Comparison of ENCODE assay signal across 22 cellular contexts in genomic region chr17:52134641-52135040, GRCh38. TPM values are rescaled to one million over a fixed set of nuclear protein-coding genes. Genes with fewer than 3 reads are reported as not detected.
"Had no signal": no experiment of that assay in that cellular context is flagged by ENCODE, and none has a peak within 500 bp of the region (broad histone marks: within the 10 kb centered on the region; RNA-seq: fewer than 3 reads in every experiment).

No MANE protein-coding gene starts in this region.

- H3K36me3 Mint-ChIP-seq: activated CD4-positive, alpha-beta memory T cell treated with anti-CD3 and anti-CD28 coated beads for 36 hours; activated naive CD8-positive, alpha-beta T cell treated with anti-CD3 and anti-CD28 coated beads for 36 hours; immature natural killer cell; stimulated activated naive B cell treated with anti-CD40 and anti-IgM and Interleukin-4, amounts not matched to agents 10 μg/mL and 1 μg/mL and 100 μg/mL, for 72 hours had no signal

- H3K27ac ChIP-seq: colonic mucosa, gastroesophageal sphincter, heart left ventricle, lower lobe of right lung, sigmoid colon, spleen, thyroid gland had no signal

- H3K27me3 ChIP-seq: colonic mucosa, sigmoid colon, spleen, thyroid gland had no signal

- H3K4me3 Mint-ChIP-seq: activated CD4-positive, alpha-beta memory T cell treated with anti-CD3 and anti-CD28 coated beads for 36 hours; activated CD4-positive, alpha-beta T cell treated with anti-CD3 and anti-CD28 coated beads for 36 hours; activated naive CD8-positive, alpha-beta T cell treated with anti-CD3 and anti-CD28 coated beads for 36 hours; activated T-helper 1 cell treated with anti-CD3 and anti-CD28 coated beads, Interleukin-12 subunit alpha, Interleukin-12 subunit beta, Interleukin-2, Interleukin-4 antibody, amounts not matched to agents 30 ng/mL and 10 ng/mL and 1 ng/mL, durations not matched to agents 14 hours and 24 hours and 36 hours; immature natural killer cell; nephron progenitor cell; stimulated activated naive B cell treated with anti-CD40 and anti-IgM and Interleukin-4, amounts not matched to agents 10 μg/mL and 1 μg/mL and 100 μg/mL, for 72 hours; T-helper 2 cell treated with Interferon-gamma antibody and Interleukin-4, amounts not matched to agents 5 μg/mL and 100 μg/mL, for 36 hours; WTC11 had no signal

- H3K36me3 ChIP-seq: colonic mucosa, gastroesophageal sphincter, heart left ventricle, lower lobe of right lung, sigmoid colon, spleen, thyroid gland had no signal

- H3K9me3 Mint-ChIP-seq: activated CD4-positive, alpha-beta memory T cell treated with anti-CD3 and anti-CD28 coated beads for 36 hours; activated T-helper 1 cell treated with anti-CD3 and anti-CD28 coated beads, Interleukin-12 subunit alpha, Interleukin-12 subunit beta, Interleukin-2, Interleukin-4 antibody, amounts not matched to agents 30 ng/mL and 10 ng/mL and 1 ng/mL, durations not matched to agents 14 hours and 24 hours and 36 hours; nephron progenitor cell; T-helper 2 cell treated with Interferon-gamma antibody and Interleukin-4, amounts not matched to agents 5 μg/mL and 100 μg/mL, for 36 hours had no signal

- H3K9me3 ChIP-seq: colonic mucosa, gastroesophageal sphincter, lower lobe of right lung, spleen, thyroid gland had no signal

- H3K27ac Mint-ChIP-seq: activated CD4-positive, alpha-beta memory T cell treated with anti-CD3 and anti-CD28 coated beads for 36 hours; activated CD4-positive, alpha-beta T cell treated with anti-CD3 and anti-CD28 coated beads for 36 hours; activated naive CD8-positive, alpha-beta T cell treated with anti-CD3 and anti-CD28 coated beads for 36 hours; activated T-helper 1 cell treated with anti-CD3 and anti-CD28 coated beads, Interleukin-12 subunit alpha, Interleukin-12 subunit beta, Interleukin-2, Interleukin-4 antibody, amounts not matched to agents 30 ng/mL and 10 ng/mL and 1 ng/mL, durations not matched to agents 14 hours and 24 hours and 36 hours; immature natural killer cell; nephron progenitor cell; stimulated activated naive B cell treated with anti-CD40 and anti-IgM and Interleukin-4, amounts not matched to agents 10 μg/mL and 1 μg/mL and 100 μg/mL, for 72 hours; T-helper 2 cell treated with Interferon-gamma antibody and Interleukin-4, amounts not matched to agents 5 μg/mL and 100 μg/mL, for 36 hours; WTC11 had no signal

- H3K27me3 Mint-ChIP-seq: activated CD4-positive, alpha-beta memory T cell treated with anti-CD3 and anti-CD28 coated beads for 36 hours; stimulated activated naive B cell treated with anti-CD40 and anti-IgM and Interleukin-4, amounts not matched to agents 10 μg/mL and 1 μg/mL and 100 μg/mL, for 72 hours had no signal

- H3K4me1 Mint-ChIP-seq: activated CD4-positive, alpha-beta T cell treated with anti-CD3 and anti-CD28 coated beads for 36 hours; activated naive CD8-positive, alpha-beta T cell treated with anti-CD3 and anti-CD28 coated beads for 36 hours; immature natural killer cell; stimulated activated naive B cell treated with anti-CD40 and anti-IgM and Interleukin-4, amounts not matched to agents 10 μg/mL and 1 μg/mL and 100 μg/mL, for 72 hours had no signal

- H3K4me1 ChIP-seq: colonic mucosa, gastroesophageal sphincter, heart left ventricle, lower lobe of right lung, sigmoid colon, spleen, thyroid gland had no signal

- H3K4me3 ChIP-seq: colonic mucosa, gastroesophageal sphincter, heart left ventricle, lower lobe of right lung, sigmoid colon, spleen, thyroid gland had no signal

- DNase-seq: activated CD4-positive, alpha-beta memory T cell treated with anti-CD3 and anti-CD28 coated beads for 36 hours; activated CD4-positive, alpha-beta T cell treated with anti-CD3 and anti-CD28 coated beads for 36 hours; activated naive CD4-positive, alpha-beta T cell; activated naive CD8-positive, alpha-beta T cell treated with anti-CD3 and anti-CD28 coated beads for 36 hours; activated T-cell treated with anti-CD3 and anti-CD28 coated beads for 4 hours; amniotic stem cell; colonic mucosa; heart left ventricle; immature natural killer cell; lower lobe of right lung; nephron progenitor cell; nucleus accumbens; sigmoid colon; spleen; stimulated activated CD4-positive, alpha-beta T cell treated with anti-CD3 and anti-CD28 coated beads, Interleukin-4, amount 100 ng/mL, for 4 hours; stimulated activated naive B cell treated with anti-CD40 and anti-IgM and Interleukin-4, amounts not matched to agents 10 μg/mL and 1 μg/mL and 100 μg/mL, for 72 hours; thyroid gland had no signal

RNA-seq across cellular contexts. Expression of gene CA10, which starts 23.9 kb away (rescaled TPM):
- total RNA-seq: activated CD4-positive, alpha-beta memory T cell treated with anti-CD3 and anti-CD28 coated beads for 36 hours; activated CD4-positive, alpha-beta T cell treated with anti-CD3 and anti-CD28 coated beads for 36 hours; activated naive CD8-positive, alpha-beta T cell treated with anti-CD3 and anti-CD28 coated beads for 36 hours; activated T-helper 1 cell treated with anti-CD3 and anti-CD28 coated beads, Interleukin-12 subunit alpha, Interleukin-12 subunit beta, Interleukin-2, Interleukin-4 antibody, amounts not matched to agents 30 ng/mL and 10 ng/mL and 1 ng/mL, durations not matched to agents 14 hours and 24 hours and 36 hours; gastroesophageal sphincter; heart left ventricle; lower lobe of right lung; thyroid gland; ureter had no signal
